8 cellular contexts compared by ENCODE assay signal in the genomic region with DNA sequence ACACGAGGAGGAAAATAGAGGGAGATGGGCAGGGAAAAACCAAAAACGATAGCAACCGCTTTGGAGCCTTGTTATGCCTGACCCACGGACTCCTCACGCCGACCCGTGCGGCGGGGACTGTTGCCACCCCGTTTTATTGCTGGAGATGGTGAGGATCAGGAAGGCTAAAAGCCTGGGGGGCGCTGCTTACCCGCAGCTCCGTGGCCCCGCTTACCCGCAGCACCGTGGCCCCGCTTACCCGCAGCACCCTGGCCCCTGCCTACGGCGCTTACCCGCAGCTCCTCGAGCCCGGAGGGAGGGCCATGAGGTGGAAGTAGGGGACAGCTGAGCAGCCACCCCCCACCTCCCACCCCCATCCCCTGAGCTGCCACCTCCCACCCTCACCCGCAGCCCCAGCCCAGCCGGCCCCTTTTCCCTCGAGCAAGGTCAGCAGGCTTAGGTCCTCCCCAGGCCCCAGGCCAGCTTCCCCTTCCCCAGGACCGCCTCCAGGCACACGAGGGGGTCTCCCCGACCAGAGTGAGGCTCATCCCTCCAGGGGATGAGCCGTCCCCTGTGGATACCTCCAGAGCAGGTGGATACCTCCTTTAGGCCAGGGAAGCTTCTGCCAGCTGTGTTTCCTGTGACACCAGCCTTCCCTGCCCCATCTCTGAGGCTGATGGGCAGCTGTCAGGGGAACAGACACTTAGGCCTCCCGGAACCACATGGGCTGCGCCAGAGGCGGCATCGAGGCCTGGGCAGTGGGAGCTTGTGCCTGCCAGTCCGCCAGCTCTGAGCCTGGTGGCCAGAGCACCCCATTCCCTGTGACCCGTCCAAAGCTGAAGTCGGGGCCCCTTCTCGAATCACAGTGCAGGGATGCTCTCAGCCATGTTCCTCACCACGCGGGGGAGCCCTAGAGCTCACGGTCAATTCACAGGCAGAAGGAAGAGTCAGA.
DNase-seq lines count a peak whose midpoint lies in the region; ATAC-seq and TF ChIP-seq lines count a peak whose summit lies in the region.

No MANE protein-coding gene starts in this region.

- no peak for TF ChIP-seq POLR2A in GM18505 (IDR thresholded peaks at IDR 0.05; ENCODE audit: borderline replicate concordance, extremely low read depth, insufficient read depth, insufficient read length)

- no peak overlapping the region for H3K9ac ChIP-seq in rectal smooth muscle tissue (ENCODE audit: low read length)

- no peaks in the 10 kb centered on the region for H3K9me3 Mint-ChIP-seq in activated T-cell treated with anti-CD3 and anti-CD28 coated beads, Interleukin-2, amount 50 U/mL, for 24 hours

- peak overlapping the region; percentile 28 for H3K27ac Mint-ChIP-seq in activated T-cell treated with anti-CD3 and anti-CD28 coated beads, Interleukin-2, amount 50 U/mL, for 24 hours

- H3K4me3 Mint-ChIP-seq in activated T-cell treated with anti-CD3 and anti-CD28 coated beads, Interleukin-2, amount 50 U/mL, for 24 hours: no peak overlapping the region

- H3K27me3 ChIP-seq in rectal smooth muscle tissue (ENCODE audit: control insufficient read depth, insufficient read depth, low read length): peaks cover 10% of the 10 kb centered on the region

- TF ChIP-seq CTCF in fibroblast of villous mesenchyme (IDR thresholded peaks at IDR 0.05; ENCODE audit: insufficient read depth, low read depth, low read length): peak; percentile 52

- H3K4me3 ChIP-seq in fibroblast of villous mesenchyme (ENCODE audit: low read depth, low read length) (no peak overlapping the region), rectal smooth muscle tissue (ENCODE audit: low read length) (peak overlapping the region; percentile 17)

- H3K36me3 Mint-ChIP-seq in activated T-cell treated with anti-CD3 and anti-CD28 coated beads, Interleukin-2, amount 50 U/mL, for 24 hours (ENCODE audit: low read depth): no peaks in the 10 kb centered on the region

- H3K36me3 ChIP-seq in rectal smooth muscle tissue (ENCODE audit: control insufficient read depth, insufficient read depth, low read length): no peaks in the 10 kb centered on the region

- H3K27ac ChIP-seq in rectal smooth muscle tissue (ENCODE audit: low read depth, low read length): no peak overlapping the region

- DNase-seq in activated gamma-delta T cell treated with Interleukin-2 at 50 U/mL for 16 hours (peak; percentile 71), activated gamma-delta T cell (lab: John Stamatoyannopoulos, UW) (no peak), OCI-M1 (lab: John Stamatoyannopoulos, UW) (peak; percentile 67), fibroblast of villous mesenchyme (ENCODE audit: low read depth) (peak; percentile 18)
- peak; percentile 85 for DNase-seq in activated T-cell treated with anti-CD3 and anti-CD28 coated beads, Interleukin-2, amount 50 U/mL, for 24 hours

- H3K4me1 ChIP-seq in rectal smooth muscle tissue (ENCODE audit: control insufficient read depth, insufficient read depth, low read length): peaks cover 7% of the 10 kb centered on the region

- H3K4me1 Mint-ChIP-seq in activated T-cell treated with anti-CD3 and anti-CD28 coated beads, Interleukin-2, amount 50 U/mL, for 24 hours (ENCODE audit: low read depth): peaks cover 20% of the 10 kb centered on the region

- ATAC-seq in GM18505 (IDR thresholded peaks at IDR 0.05; ENCODE audit: unreplicated experiment) (no peak), GM21737 (IDR thresholded peaks at IDR 0.05; ENCODE audit: unreplicated experiment) (no peak)

- H3K27me3 Mint-ChIP-seq in activated T-cell treated with anti-CD3 and anti-CD28 coated beads, Interleukin-2, amount 50 U/mL, for 24 hours: peaks cover 42% of the 10 kb centered on the region
